In genomic region chr1:6037338-6037762, GRCh38 we compare ENCODE assay signal across 9 cellular contexts. TPM values are rescaled to one million over a fixed set of nuclear protein-coding genes. Genes with fewer than 3 reads are reported as not detected.
DNase-seq lines count a peak whose midpoint lies in the region; ATAC-seq and TF ChIP-seq lines count a peak whose summit lies in the region.
"Had no signal": no experiment of that assay in that cellular context is flagged by ENCODE, and none has a peak within 500 bp of the region (broad histone marks: within the 10 kb centered on the region; RNA-seq: fewer than 3 reads in every experiment).

No MANE protein-coding gene starts in this region.

- ATAC-seq in naive thymus-derived CD4-positive, alpha-beta T cell, result peak; percentile 28
- ATAC-seq in GM18858 (IDR thresholded peaks at IDR 0.05; ENCODE audit: unreplicated experiment) (no peak), esophagus mucosa (no peak)

- H3K27ac ChIP-seq in naive thymus-derived CD4-positive, alpha-beta T cell (ENCODE audit: low read depth, low read length), result no peak overlapping the region
- H3K27ac ChIP-seq in tibial nerve, result no peak overlapping the region

- H3K27me3 Mint-ChIP-seq in T-helper 2 cell treated with Interferon-gamma antibody and Interleukin-4, amounts not matched to agents 5 μg/mL and 100 μg/mL, for 36 hours (ENCODE audit: low read depth), result no peaks in the 10 kb centered on the region
- no peaks in the 10 kb centered on the region for H3K27me3 Mint-ChIP-seq in naive thymus-derived CD4-positive, alpha-beta T cell
- H3K27me3 Mint-ChIP-seq: activated naive CD4-positive, alpha-beta T cell treated with anti-CD3 and anti-CD28 coated beads, Interleukin-2, amount 50 U/mL, for 24 hours had no signal

- WGBS in tibial nerve, 2 donors, result 25 to 33% methylated on average over 8 to 9 of the region's 9 CpGs

- peak in 2 of 3 experiments; percentile 9 to 30 for DNase-seq in NCI-H1417 (lab: John Stamatoyannopoulos, UW)
- no peak for DNase-seq in NCI-H1417 treated with DMSO at 0.1 percent for 48 hours (lab: John Stamatoyannopoulos, UW)
- peak; percentile 3 for DNase-seq in HCEC 1CT
- DNase-seq in T-helper 2 cell treated with Interferon-gamma antibody and Interleukin-4, amounts not matched to agents 5 μg/mL and 100 μg/mL, for 36 hours (ENCODE audit: low spot score), result no peak
- DNase-seq in naive thymus-derived CD4-positive, alpha-beta T cell, result no peak
- no peak for DNase-seq in tibial nerve (ENCODE audit: low spot score in 2 of 2)

- no peak overlapping the region for H3K4me3 Mint-ChIP-seq in T-helper 2 cell treated with Interferon-gamma antibody and Interleukin-4, amounts not matched to agents 5 μg/mL and 100 μg/mL, for 36 hours
- peak overlapping the region in 1 of 10 donors; percentile 2 for H3K4me3 Mint-ChIP-seq in naive thymus-derived CD4-positive, alpha-beta T cell
- H3K4me3 Mint-ChIP-seq: activated naive CD4-positive, alpha-beta T cell treated with anti-CD3 and anti-CD28 coated beads, Interleukin-2, amount 50 U/mL, for 24 hours had no signal

- no peak for TF ChIP-seq POLR2A in tibial nerve (IDR thresholded peaks at IDR 0.05)

- H3K4me1 Mint-ChIP-seq in T-helper 2 cell treated with Interferon-gamma antibody and Interleukin-4, amounts not matched to agents 5 μg/mL and 100 μg/mL, for 36 hours (ENCODE audit: low read depth), result peaks cover 40% of the 10 kb centered on the region
- H3K4me1 Mint-ChIP-seq in naive thymus-derived CD4-positive, alpha-beta T cell, result peaks cover 40 to 61% (median 52%) of the 10 kb centered on the region in 7 donors

- H3K36me3 Mint-ChIP-seq in T-helper 2 cell treated with Interferon-gamma antibody and Interleukin-4, amounts not matched to agents 5 μg/mL and 100 μg/mL, for 36 hours (ENCODE audit: low read depth), result peaks cover 48% of the 10 kb centered on the region
- H3K36me3 Mint-ChIP-seq in naive thymus-derived CD4-positive, alpha-beta T cell, result peaks cover 4 to 15% (median 4%) of the 10 kb centered on the region in 5 donors

- H3K36me3 ChIP-seq in naive thymus-derived CD4-positive, alpha-beta T cell (ENCODE audit: control insufficient read depth in 2 of 3, insufficient read depth in 3 of 3, low read length in 3 of 3), result peaks cover 0 to 75% (median 13%) of the 10 kb centered on the region in 3 experiments
- H3K36me3 ChIP-seq in tibial nerve, result peaks cover 0 to 4% (median 2%) of the 10 kb centered on the region in 3 donors

- POLR2A ChIA-PET in naive thymus-derived CD4-positive, alpha-beta T cell (lab: Charles Lee), result no interaction called here

- peaks cover 26 to 36% of the 10 kb centered on the region in 2 donors for H3K4me1 ChIP-seq in naive thymus-derived CD4-positive, alpha-beta T cell (ENCODE audit: control insufficient read depth in 2 of 2, insufficient read depth in 2 of 2, low read length in 2 of 2)
- peaks cover 0 to 6% (median 0%) of the 10 kb centered on the region in 4 donors for H3K4me1 ChIP-seq in tibial nerve

- H3K9me3 ChIP-seq in naive thymus-derived CD4-positive, alpha-beta T cell (ENCODE audit: control insufficient read depth in 2 of 3, low read length in 3 of 3), result no peaks in the 10 kb centered on the region
- no peaks in the 10 kb centered on the region for H3K9me3 ChIP-seq in tibial nerve

- H3K9me3 Mint-ChIP-seq in T-helper 2 cell treated with Interferon-gamma antibody and Interleukin-4, amounts not matched to agents 5 μg/mL and 100 μg/mL, for 36 hours, result no peaks in the 10 kb centered on the region
- peaks cover 0 to 1% (median 0%) of the 10 kb centered on the region in 11 donors for H3K9me3 Mint-ChIP-seq in naive thymus-derived CD4-positive, alpha-beta T cell
- H3K9me3 Mint-ChIP-seq: activated naive CD4-positive, alpha-beta T cell treated with anti-CD3 and anti-CD28 coated beads, Interleukin-2, amount 50 U/mL, for 24 hours had no signal

- no peaks in the 10 kb centered on the region for H3K27me3 ChIP-seq in naive thymus-derived CD4-positive, alpha-beta T cell (ENCODE audit: control insufficient read depth in 2 of 2, insufficient read depth in 2 of 2, low read length in 2 of 2)
- no peaks in the 10 kb centered on the region for H3K27me3 ChIP-seq in tibial nerve

- H3K4me3 ChIP-seq in naive thymus-derived CD4-positive, alpha-beta T cell (ENCODE audit: low read length), result no peak overlapping the region
- H3K4me3 ChIP-seq in tibial nerve, result no peak overlapping the region

- TF ChIP-seq EP300 in tibial nerve (IDR thresholded peaks at IDR 0.05), result no peak

- CTCF ChIA-PET in naive thymus-derived CD4-positive, alpha-beta T cell (lab: Charles Lee), result no interaction called here

- intact Hi-C loops in naive thymus-derived CD4-positive, alpha-beta T cell (cut with micrococcal nuclease), result no loop called here

- H3K27ac Mint-ChIP-seq in T-helper 2 cell treated with Interferon-gamma antibody and Interleukin-4, amounts not matched to agents 5 μg/mL and 100 μg/mL, for 36 hours, result peak overlapping the region; percentile 55
- peak overlapping the region in 6 of 9 donors; percentile 21 to 77 (median 46) for H3K27ac Mint-ChIP-seq in naive thymus-derived CD4-positive, alpha-beta T cell
- H3K27ac Mint-ChIP-seq: activated naive CD4-positive, alpha-beta T cell treated with anti-CD3 and anti-CD28 coated beads, Interleukin-2, amount 50 U/mL, for 24 hours had no signal

- no peak for TF ChIP-seq CTCF in tibial nerve (IDR thresholded peaks at IDR 0.05)

RNA-seq across cellular contexts. Expression of gene KCNAB2, which starts 8.3 kb away (rescaled TPM):
- total RNA-seq in naive thymus-derived CD4-positive, alpha-beta T cell, result 100 to 1,000 TPM; 176 to 310 (median 188) TPM
- polyA plus RNA-seq in naive thymus-derived CD4-positive, alpha-beta T cell, result 10 to 100 TPM; 16.8 to 33.6 TPM
- total RNA-seq in tibial nerve (10 to 100 TPM in 2 of 4 donors, 1 to 10 TPM in 2; 7.0 to 21.4 (median 13.8) TPM), esophagus mucosa (3.6 TPM)

RNA-seq across cellular contexts. Expression of gene NPHP4, which starts 45.1 kb away (rescaled TPM):
- total RNA-seq in naive thymus-derived CD4-positive, alpha-beta T cell, result 10 to 100 TPM in 3 of 5 experiments, 1 to 10 TPM in 2; 9.0 to 20.6 (median 11.1) TPM
- polyA plus RNA-seq in naive thymus-derived CD4-positive, alpha-beta T cell, result 1 to 10 TPM in 1 of 2 donors, under 1 TPM in 1; 0.40 to 2.7 TPM
- 10 to 100 TPM; 14.7 to 34.5 (median 28.0) TPM for total RNA-seq in tibial nerve
- total RNA-seq in esophagus mucosa, result 4.7 TPM

Comparison
In these comparisons a context has a peak if more than half of its experiments do, and no peak if none do; other contexts are left out.
1. DNase-seq: peak in NCI-H1417 (2 of 3) and HCEC 1CT (single experiment); none in NCI-H1417 treated with DMSO at 0.1 percent for 48 hours (single experiment), T-helper 2 cell treated with Interferon-gamma antibody and Interleukin-4, amounts not matched to agents 5 μg/mL and 100 μg/mL, for 36 hours (single experiment), naive thymus-derived CD4-positive, alpha-beta T cell (0 of 9) and tibial nerve (0 of 2).
2. RNA of gene KCNAB2, which starts 8.3 kb away (total RNA-seq): 176 to 310 TPM in naive thymus-derived CD4-positive, alpha-beta T cell; 7.0 to 21.4 TPM in tibial nerve and 3.6 TPM in esophagus mucosa (single experiment); every median in the first group is over 4 times any median in the second.